Comparison of ENCODE assay signal across 27 cellular contexts in genomic region chr6:144259988-144260387, GRCh38. TPM values are rescaled to one million over a fixed set of nuclear protein-coding genes. Genes with fewer than 3 reads are reported as not detected.
DNase-seq lines count a peak whose midpoint lies in the region; ATAC-seq lines count a peak whose summit lies in the region.
"Had no signal": no experiment of that assay in that cellular context is flagged by ENCODE, and none has a peak within 500 bp of the region (broad histone marks: within the 10 kb centered on the region; RNA-seq: fewer than 3 reads in every experiment).

No MANE protein-coding gene starts in this region.

- DNase-seq in ELR (ENCODE audit: low read depth) (peak; percentile 20), M059J (ENCODE audit: low read depth) (peak; percentile 53), fibroblast of gingiva (ENCODE audit: low read depth) (peak; percentile 37), stromal cell of bone marrow (ENCODE audit: low read depth) (peak; percentile 83), MG63 (no peak), HuH-7 (ENCODE audit: low spot score) (no peak)
- DNase-seq: activated CD4-positive, alpha-beta T cell treated with anti-CD3 and anti-CD28 coated beads, Interleukin-2, amount 50 U/mL, for 48 hours; activated T-cell treated with anti-CD3 and anti-CD28 coated beads, Interleukin-2, amount 50 U/mL, for 72 hours; CD8-positive, alpha-beta T cell; HCEC 1CT; hypothalamus; KBM-7; MM.1S; NCI-H1417; NCI-H2081; NCI-H526; nephron progenitor cell; OCI-M1; pancreas; small intestine; stimulated activated naive CD4-positive, alpha-beta T cell; T-helper 2 cell; upper lobe of right lung had no signal

- ATAC-seq in HG03135 (IDR thresholded peaks at IDR 0.05; ENCODE audit: unreplicated experiment): no peak
- ATAC-seq: activated CD4-positive, CD25-positive, alpha-beta regulatory T cell treated with anti-CD3 and anti-CD28 coated beads, Interleukin-2, amount 50 U/mL, for 24 hours; activated T-cell treated with anti-CD3 and anti-CD28 coated beads, Interleukin-2, amount 50 U/mL, for 72 hours; CD8-positive, alpha-beta T cell; pancreas; Right ventricle myocardium inferior; upper lobe of right lung had no signal

- no peaks in the 10 kb centered on the region for H3K9me3 ChIP-seq in MG63
- H3K9me3 ChIP-seq: esophagus muscularis mucosa, pancreas, upper lobe of right lung had no signal

- no peaks in the 10 kb centered on the region for H3K36me3 ChIP-seq in MG63
- H3K36me3 ChIP-seq: esophagus muscularis mucosa, pancreas, upper lobe of right lung had no signal

- no peaks in the 10 kb centered on the region for H3K27me3 ChIP-seq in MG63
- H3K27me3 ChIP-seq: esophagus muscularis mucosa, pancreas, upper lobe of right lung had no signal

- no peak overlapping the region for H3K4me3 ChIP-seq in MG63
- H3K4me3 ChIP-seq: esophagus muscularis mucosa, pancreas, upper lobe of right lung had no signal

RNA-seq across cellular contexts. Expression of gene UTRN, which starts 25.1 kb away (rescaled TPM):
- 74.4 and 93.3 TPM in 2 replicates for total RNA-seq in M059J (2014; rRNA removed; shearing (Covaris generic))
- 16.5 and 32.7 TPM in 2 replicates for total RNA-seq in MG63 (2014; rRNA removed; shearing (Covaris generic); ENCODE audit: low replicate concordance)

Comparison
In these comparisons a context has a peak if more than half of its experiments do, and no peak if none do; other contexts are left out.
1. DNase-seq: peak in ELR (single experiment), M059J (single experiment), fibroblast of gingiva (single experiment) and stromal cell of bone marrow (single experiment); none in MG63 (single experiment) and HuH-7 (single experiment).